In genomic region chr1:3453203-3453761, GRCh38 we compare ENCODE assay signal across 8 cellular contexts. TPM values are rescaled to one million over a fixed set of nuclear protein-coding genes. Genes with fewer than 3 reads are reported as not detected.
A peak's percentile ranks its signal among the peaks of the same experiment; 100 is the strongest.
DNase-seq lines count a peak whose midpoint lies in the region; ATAC-seq and TF ChIP-seq lines count a peak whose summit lies in the region.

No MANE protein-coding gene starts in this region.

- no peaks in the 10 kb centered on the region for H3K9me3 ChIP-seq in gastrocnemius medialis

- peaks cover 10 to 20% of the 10 kb centered on the region in 2 donors for H3K4me1 ChIP-seq in gastrocnemius medialis

- peak; percentile 89 to 97 (median 94) for TF ChIP-seq CTCF in gastrocnemius medialis (IDR thresholded peaks at IDR 0.05 in 4 of 5, conservative IDR thresholded peaks at IDR 0.05 in 1 of 5)

- in situ Hi-C loops in gastrocnemius medialis (cut with MboI; ENCODE audit: low sequenced_read_pairs in 4 of 4) = no loop called here

- peaks cover 0 to 7% (median 2%) of the 10 kb centered on the region in 3 donors for H3K27me3 ChIP-seq in gastrocnemius medialis

- TF ChIP-seq POLR2A in gastrocnemius medialis (IDR thresholded peaks at IDR 0.05) = no peak

- no peaks in the 10 kb centered on the region for H3K36me3 ChIP-seq in gastrocnemius medialis

- no peak overlapping the region for H3K27ac ChIP-seq in gastrocnemius medialis

- intact Hi-C loops in gastrocnemius medialis (cut with DNase I; ENCODE audit: low total_unique reads) = loop anchor here (1.0 to 2.0 kb wide), 3 partner anchors 18 to 168 kb away; no protein-coding TSS in a partner anchor

- H3K4me3 ChIP-seq in gastrocnemius medialis = no peak overlapping the region

- ATAC-seq in gastrocnemius medialis (peak; percentile 51 to 76), HG03196 (IDR thresholded peaks at IDR 0.05; ENCODE audit: unreplicated experiment) (no peak)

- peak; percentile 31 for DNase-seq in GF-D8 (lab: John Stamatoyannopoulos, UW)
- DNase-seq in LHCN-M2 (ENCODE audit: low read depth) = peak; percentile 27
- DNase-seq in T-helper 22 cell (ENCODE audit: low read depth) = peak; percentile 39
- peak in 50 of 58 donors; percentile 23 to 77 (median 54) for DNase-seq in anterior cingulate cortex (lab: John Stamatoyannopoulos, UW)
- DNase-seq in hepatic stellate cell (ENCODE audit: low spot score) = peak; percentile 88
- peak; percentile 30 to 62 for DNase-seq in gastrocnemius medialis
- no peak for DNase-seq in NCI-H2107 (lab: John Stamatoyannopoulos, UW)

RNA-seq across cellular contexts. Expression of gene ARHGEF16, which starts 1.2 kb away (rescaled TPM):
- total RNA-seq in LHCN-M2 (2014; rRNA removed) (not detected in 2 replicates), gastrocnemius medialis (1 to 10 TPM in 1 of 4 donors, under 1 TPM in 3; 0.20 to 1.2 (median 0.63) TPM)
- polyA plus RNA-seq in LHCN-M2 (2012) = not detected
